ENCODE assay signal across 1 cellular context in genomic region chr21:45766055-45766454, GRCh38.
TF ChIP-seq lines count a peak whose summit lies in the region.

No MANE protein-coding gene starts in this region.

TF ChIP-seq in H1, 55 proteins besides CTCF, POLR2A, EP300 and RAD21 (continued from another document):
- no peak for TF ChIP-seq ATF2 (IDR thresholded peaks at IDR 0.05; ENCODE audit: low read length)
- no peak for TF ChIP-seq CREB1 (IDR thresholded peaks at IDR 0.05)
- TF ChIP-seq CHD7 (IDR thresholded peaks at IDR 0.05; ENCODE audit: insufficient replicate concordance, low read length) = no peak
